Comparison of ENCODE assay signal across 12 cellular contexts in the genomic region with DNA sequence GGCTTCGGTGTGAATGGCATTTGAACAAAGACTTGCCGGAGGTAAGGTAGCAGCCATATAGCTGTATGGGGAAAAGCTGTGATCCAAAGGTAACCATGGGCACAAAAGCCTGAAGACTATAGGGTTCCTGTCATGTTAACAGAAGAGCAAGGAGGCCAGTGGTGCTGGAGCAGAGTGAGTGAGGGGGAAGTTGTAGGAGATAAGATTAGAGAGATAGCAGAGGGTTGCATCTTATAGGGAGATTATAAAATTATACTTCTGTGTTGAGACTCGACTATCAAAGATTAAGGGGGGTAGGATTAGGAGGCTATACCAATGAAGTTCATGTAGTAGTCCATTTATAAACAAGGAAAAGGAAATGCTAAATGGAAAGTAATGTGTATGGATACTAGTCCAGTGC. TPM values are rescaled to one million over a fixed set of nuclear protein-coding genes. Genes with fewer than 3 reads are reported as not detected.
DNase-seq lines count a peak whose midpoint lies in the region; ATAC-seq, FAIRE-seq and TF ChIP-seq lines count a peak whose summit lies in the region.
"Had no signal": no experiment of that assay in that cellular context is flagged by ENCODE, and none has a peak within 500 bp of the region (broad histone marks: within the 10 kb centered on the region; RNA-seq: fewer than 3 reads in every experiment).

No MANE protein-coding gene starts in this region.

- intact Hi-C loops in CD8-positive, alpha-beta T cell (cut with DNase I, micrococcal nuclease), result loop anchor here in 1 of 2 experiments (10.0 kb wide), 1 partner anchor 1752 kb away; no protein-coding TSS in a partner anchor
- intact Hi-C loops in endothelial cell of umbilical vein (cut with micrococcal nuclease), result no loop called here

- TF ChIP-seq POLR2A in A549 (IDR thresholded peaks at IDR 0.05; ENCODE audit: low read length) (no peak), endothelial cell of umbilical vein (IDR thresholded peaks at IDR 0.05; ENCODE audit: low read depth, low read length) (no peak)

- CTCF ChIA-PET in A549 (lab: Yijun Ruan, JAX), result no interaction called here
- CTCF ChIA-PET in CD8-positive, alpha-beta T cell (lab: Charles Lee), result interaction anchor here (1.2 kb wide), 1 partner anchor 9 kb away, joined by 3 read pairs; no protein-coding TSS in a partner anchor
- CTCF ChIA-PET in endothelial cell of umbilical vein (lab: Charles Lee), result interaction anchor here (1.6 kb wide), 1 partner anchor 10 kb away, joined by 4 read pairs; no protein-coding TSS in a partner anchor

- H3K36me3 ChIP-seq in CD8-positive, alpha-beta T cell (ENCODE audit: insufficient read depth, low read length), result peaks cover 4% of the 10 kb centered on the region
- H3K36me3 ChIP-seq in endothelial cell of umbilical vein (ENCODE audit: control insufficient read depth in 2 of 2, extremely low read depth in 1 of 2, insufficient read depth in 2 of 2, low read length in 2 of 2), result no peaks in the 10 kb centered on the region

- H3K27ac ChIP-seq in A549 (no peak overlapping the region), endothelial cell of umbilical vein (ENCODE audit: insufficient read depth, low read depth, low read length) (no peak overlapping the region)
- no peak overlapping the region for H3K27ac ChIP-seq in CD8-positive, alpha-beta T cell (ENCODE audit: low read depth, low read length)

- POLR2A ChIA-PET in A549 (lab: Yijun Ruan, JAX) (no interaction called here), endothelial cell of umbilical vein (lab: Charles Lee) (no interaction called here)
- POLR2A ChIA-PET in CD8-positive, alpha-beta T cell (lab: Charles Lee), result no interaction called here

- no peak overlapping the region for H3K9ac ChIP-seq in endothelial cell of umbilical vein (replicated peaks; ENCODE audit: extremely low read depth, insufficient read depth, low read length)

- TF ChIP-seq CTCF in A549 (IDR thresholded peaks at IDR 0.05) (no peak), endothelial cell of umbilical vein (IDR thresholded peaks at IDR 0.05; ENCODE audit: extremely low read depth in 1 of 2, insufficient read depth in 1 of 2, low read depth in 1 of 2, low read length in 2 of 2) (no peak)
- TF ChIP-seq CTCF in CD8-positive, alpha-beta T cell (IDR thresholded peaks at IDR 0.05), result no peak

- H3K4me1 ChIP-seq in A549 (peaks cover 38% of the 10 kb centered on the region), endothelial cell of umbilical vein (ENCODE audit: control insufficient read depth, extremely low read depth, insufficient read depth, low read length) (peaks cover 25% of the 10 kb centered on the region)
- H3K4me1 ChIP-seq in CD8-positive, alpha-beta T cell (ENCODE audit: insufficient read depth, low read length), result peaks cover 45% of the 10 kb centered on the region

- no peak overlapping the region for H3K4me3 ChIP-seq in A549
- H3K4me3 ChIP-seq in CD8-positive, alpha-beta T cell (ENCODE audit: low read depth, low read length), result no peak overlapping the region
- H3K4me3 ChIP-seq in endothelial cell of umbilical vein (replicated peaks in 1 of 3; ENCODE audit: insufficient read depth in 1 of 3, low read depth in 1 of 3, low read length in 3 of 3), result no peak overlapping the region

- no TSS peak for BruUV-seq in endothelial cell of umbilical vein (replicated peaks; lab: Mats Ljungman, UMichigan)

- H3K27me3 ChIP-seq in CD8-positive, alpha-beta T cell (ENCODE audit: insufficient read depth, low read length), result no peaks in the 10 kb centered on the region
- H3K27me3 ChIP-seq in endothelial cell of umbilical vein (ENCODE audit: control insufficient read depth in 2 of 2, insufficient read depth in 2 of 2, low read length in 2 of 2), result no peaks in the 10 kb centered on the region

- ATAC-seq in A549 (no peak), GM18520 (IDR thresholded peaks at IDR 0.05; ENCODE audit: unreplicated experiment) (no peak), HG03139 (IDR thresholded peaks at IDR 0.05; ENCODE audit: unreplicated experiment) (no peak), HG03432 (IDR thresholded peaks at IDR 0.05; ENCODE audit: unreplicated experiment) (no peak)
- no peak for ATAC-seq in CD8-positive, alpha-beta T cell

- no peak for DNase-seq in A549 (ENCODE audit: low read depth in 1 of 2, low spot score in 1 of 2)
- DNase-seq in CD8-positive, alpha-beta T cell, result no peak
- DNase-seq in OCI-M1 (lab: John Stamatoyannopoulos, UW), result peak; percentile 22
- DNase-seq in endothelial cell of umbilical vein (ENCODE audit: low read depth, low spot score), result no peak
- no peak for DNase-seq in iPS-NIHi7 (ENCODE audit: extremely low spot score)
- DNase-seq: activated CD8-positive, alpha-beta memory T cell treated with anti-CD3 and anti-CD28 coated beads, Interleukin-2, amount 50 U/mL, for 4 hours; Calu3; NCI-H187 had no signal

- H2AFZ ChIP-seq in endothelial cell of umbilical vein (ENCODE audit: low read depth, low read length), result no peak overlapping the region

- dilution Hi-C loops in endothelial cell of umbilical vein (cut with MboI; ENCODE audit: extremely low pct_ligation_motif_present, low sequenced_read_pairs), result no loop called here

- H3K4me2 ChIP-seq in A549, result peak overlapping the region; percentile 24; the same call in 2 of the 3 replicates
- H3K4me2 ChIP-seq in endothelial cell of umbilical vein (ENCODE audit: insufficient read depth, low read length), result peak overlapping the region; percentile 29

- H3K79me2 ChIP-seq in endothelial cell of umbilical vein (ENCODE audit: control insufficient read depth, insufficient read depth, low read length), result peaks cover 78% of the 10 kb centered on the region

- no peaks in the 10 kb centered on the region for H3K27me3 Mint-ChIP-seq in CD8-positive, alpha-beta T cell (ENCODE audit: low read depth)

- H3K4me1 Mint-ChIP-seq in CD8-positive, alpha-beta T cell (ENCODE audit: low read depth), result peaks cover 71% of the 10 kb centered on the region

- no peaks in the 10 kb centered on the region for H3K9me3 ChIP-seq in A549
- H3K9me3 ChIP-seq in CD8-positive, alpha-beta T cell (ENCODE audit: low read length), result no peaks in the 10 kb centered on the region
- H3K9me3 ChIP-seq in endothelial cell of umbilical vein (replicated peaks; ENCODE audit: control insufficient read depth, insufficient read depth, low read length), result no peaks in the 10 kb centered on the region

- no peak overlapping the region for H3K27ac Mint-ChIP-seq in CD8-positive, alpha-beta T cell
- H3K27ac Mint-ChIP-seq: mesothelial cell of epicardium had no signal

- no peaks in the 10 kb centered on the region for H3K9me1 ChIP-seq in endothelial cell of umbilical vein (replicated peaks; ENCODE audit: control insufficient read depth, extremely low read depth, insufficient read depth, low read length)

- no peak for TF ChIP-seq EP300 in A549 (IDR thresholded peaks at IDR 0.05)

- no peaks in the 10 kb centered on the region for H3K9me3 Mint-ChIP-seq in CD8-positive, alpha-beta T cell
- H3K9me3 Mint-ChIP-seq: mesothelial cell of epicardium had no signal

- H3K36me3 Mint-ChIP-seq in CD8-positive, alpha-beta T cell, result peaks cover 42% of the 10 kb centered on the region
- H3K36me3 Mint-ChIP-seq: mesothelial cell of epicardium had no signal

- FAIRE-seq in A549 (lab: Jason Lieb, UNC) (no peak), endothelial cell of umbilical vein (lab: Jason Lieb, UNC) (no peak)

- no peak for TF ChIP-seq RAD21 in A549 (conservative IDR thresholded peaks at IDR 0.05 in 1 of 2, IDR thresholded peaks at IDR 0.05 in 1 of 2)

- WGBS in A549 (ENCODE audit: missing lambda C conversion rate), result 90% methylated on average over 3 of the region's 3 CpGs

- H3K4me3 Mint-ChIP-seq in CD8-positive, alpha-beta T cell, result peak overlapping the region; percentile 15
- H3K4me3 Mint-ChIP-seq: mesothelial cell of epicardium had no signal

- peaks cover 14% of the 10 kb centered on the region for H4K20me1 ChIP-seq in endothelial cell of umbilical vein (replicated peaks; ENCODE audit: control insufficient read depth, extremely low read depth, insufficient read depth, low read length)

TF ChIP-seq in A549, 52 proteins besides CTCF, POLR2A, EP300 and RAD21 (continues in another document):
- no peak for TF ChIP-seq SREBF2 (IDR thresholded peaks at IDR 0.05)

TF ChIP-seq in endothelial cell of umbilical vein, 7 proteins besides CTCF, POLR2A, EP300 and RAD21 (continues in another document):
- TF ChIP-seq FOS (IDR thresholded peaks at IDR 0.05; ENCODE audit: borderline replicate concordance, insufficient read depth, low read length), result no peak

RNA-seq across cellular contexts. Expression of gene NCBP1, which starts 3.3 kb away (rescaled TPM):
- polyA plus RNA-seq in A549 (2011; rRNA removed) (43.4 and 48.2 TPM in 2 replicates), A549 (2017; fragmentation: RNase III; extraction: RNeasy Plus Mini Kit Qiagen cat#74134 plus additional on column Dnase treatment) (31.8 to 37.8 TPM (median 36.6 TPM) in 3 replicates), endothelial cell of umbilical vein (8.8 and 10.9 TPM in 2 replicates)
- polyA plus RNA-seq in A549 (2012; cell fraction: cytosol; rRNA removed), result 12.7 and 13.3 TPM in 2 replicates
- 13.6 and 18.0 TPM in 2 replicates for polyA plus RNA-seq in A549 (2012; cell fraction: nucleus; rRNA removed)
- 23.9 and 28.1 TPM in 2 replicates for polyA minus RNA-seq in A549 (2011; rRNA and poly(A)+ RNA removed)
- 10 to 100 TPM; 50.7 to 58.5 TPM for total RNA-seq in CD8-positive, alpha-beta T cell
- 42.8 and 45.3 TPM in 2 replicates for total RNA-seq in endothelial cell of umbilical vein
- 13.3 and 14.1 TPM in 2 replicates for polyA plus RNA-seq in endothelial cell of umbilical vein (2011; cell fraction: cytosol; rRNA removed)
- 33.8 and 51.3 TPM in 2 replicates for polyA plus RNA-seq in endothelial cell of umbilical vein (2011; cell fraction: nucleus; rRNA removed)
- polyA plus RNA-seq in endothelial cell of umbilical vein (2012), result 34.6 and 43.2 TPM in 2 replicates
- polyA minus RNA-seq in endothelial cell of umbilical vein, result 25.0 and 26.2 TPM in 2 replicates
- polyA minus RNA-seq in endothelial cell of umbilical vein (2011; cell fraction: cytosol; rRNA and poly(A)+ RNA removed), result 25.6 TPM
- 41.5 and 49.1 TPM in 2 replicates for polyA minus RNA-seq in endothelial cell of umbilical vein (2011; cell fraction: nucleus; rRNA and poly(A)+ RNA removed)

RNA-seq across cellular contexts. Expression of gene TSTD2, which starts 3.7 kb away (rescaled TPM):
- polyA plus RNA-seq in A549 (2011; rRNA removed), result 33.3 and 37.4 TPM in 2 replicates
- polyA plus RNA-seq in A549 (2012; cell fraction: cytosol; rRNA removed), result 7.0 and 9.2 TPM in 2 replicates
- polyA plus RNA-seq in A549 (2012; cell fraction: nucleus; rRNA removed), result 21.2 and 32.3 TPM in 2 replicates
- 11.4 to 12.6 TPM (median 12.0 TPM) in 3 replicates for polyA plus RNA-seq in A549 (2017; fragmentation: RNase III; extraction: RNeasy Plus Mini Kit Qiagen cat#74134 plus additional on column Dnase treatment)
- 24.3 and 31.4 TPM in 2 replicates for polyA minus RNA-seq in A549 (2011; rRNA and poly(A)+ RNA removed)
- 10 to 100 TPM; 34.3 to 40.8 TPM for total RNA-seq in CD8-positive, alpha-beta T cell
- total RNA-seq in endothelial cell of umbilical vein, result 15.1 and 15.9 TPM in 2 replicates
- 13.5 and 13.7 TPM in 2 replicates for polyA plus RNA-seq in endothelial cell of umbilical vein
- polyA plus RNA-seq in endothelial cell of umbilical vein (2011; cell fraction: cytosol; rRNA removed), result 9.5 and 9.8 TPM in 2 replicates
- polyA plus RNA-seq in endothelial cell of umbilical vein (2011; cell fraction: nucleus; rRNA removed), result 46.7 and 54.3 TPM in 2 replicates
- polyA plus RNA-seq in endothelial cell of umbilical vein (2012), result 9.9 and 10.9 TPM in 2 replicates
- 19.7 and 31.5 TPM in 2 replicates for polyA minus RNA-seq in endothelial cell of umbilical vein
- 12.0 TPM for polyA minus RNA-seq in endothelial cell of umbilical vein (2011; cell fraction: cytosol; rRNA and poly(A)+ RNA removed)
- polyA minus RNA-seq in endothelial cell of umbilical vein (2011; cell fraction: nucleus; rRNA and poly(A)+ RNA removed), result 24.2 and 32.5 TPM in 2 replicates
